Comparison of ENCODE assay signal across 17 cellular contexts in genomic region chr16:57388359-57389086, GRCh38. TPM values are rescaled to one million over a fixed set of nuclear protein-coding genes. Genes with fewer than 3 reads are reported as not detected.
DNase-seq lines count a peak whose midpoint lies in the region; ATAC-seq and TF ChIP-seq lines count a peak whose summit lies in the region.
"Had no signal": no experiment of that assay in that cellular context is flagged by ENCODE, and none has a peak within 500 bp of the region (broad histone marks: within the 10 kb centered on the region; RNA-seq: fewer than 3 reads in every experiment).

No MANE protein-coding gene starts in this region.

- intact Hi-C loops in sciatic nerve (cut with DNase I) = no loop called here

- H3K36me3 Mint-ChIP-seq in memory B cell = no peaks in the 10 kb centered on the region

- peak overlapping the region; percentile 75 for H3K27ac Mint-ChIP-seq in memory B cell

- ATAC-seq in memory B cell (ENCODE audit: low read depth) (peak; percentile 63), sciatic nerve (no peak)
- ATAC-seq: heart right ventricle, left ventricle myocardium superior had no signal

- no peaks in the 10 kb centered on the region for H3K9me3 Mint-ChIP-seq in memory B cell

- no peak for TF ChIP-seq CTCF in GM20000 (IDR thresholded peaks at IDR 0.05; ENCODE audit: extremely low read depth, missing control alignments)

- H3K27me3 Mint-ChIP-seq in memory B cell = no peaks in the 10 kb centered on the region

- peaks cover 40% of the 10 kb centered on the region for H3K4me1 Mint-ChIP-seq in memory B cell

- H3K4me3 Mint-ChIP-seq in memory B cell = peak overlapping the region; percentile 0

- peak; percentile 9 for DNase-seq in D341Med (ENCODE audit: low spot score)
- peak; percentile 49 for DNase-seq in GM20000 (ENCODE audit: low spot score)
- DNase-seq in NCI-H69 (lab: John Stamatoyannopoulos, UW) = peak; percentile 3
- no peak for DNase-seq in memory B cell (ENCODE audit: low spot score in 2 of 2)
- no peak for DNase-seq in NCI-H1105 treated with DMSO at 0.1 percent for 48 hours (lab: John Stamatoyannopoulos, UW)
- no peak for DNase-seq in GM19240 (ENCODE audit: insufficient read length, low spot score)
- no peak for DNase-seq in NCI-H1694 treated with DMSO at 0.1 percent for 48 hours (lab: John Stamatoyannopoulos, UW)
- no peak for DNase-seq in sciatic nerve (ENCODE audit: low spot score)
- DNase-seq: activated T-cell treated with anti-CD3 and anti-CD28 coated beads, Interleukin-2, amount 50 U/mL, for 1 hour; AML-193; DMS79 treated with DMSO at 0.1 percent for 48 hours; heart right ventricle; left ventricle myocardium superior; NCI-H1930; NK-92 treated with Interleukin-12 subunit alpha and Interleukin-12 subunit beta, amount 100 ng/mL, for 24 hours had no signal

RNA-seq across cellular contexts. Expression of gene CCL17, which starts 16.0 kb away (rescaled TPM):
- total RNA-seq in sciatic nerve = not detected
- total RNA-seq: astrocyte, left ventricle myocardium superior, osteoblast had no signal

RNA-seq across cellular contexts. Expression of gene CX3CL1, which starts 16.2 kb away (rescaled TPM):
- 21.3 TPM for total RNA-seq in sciatic nerve
- total RNA-seq: osteoblast had no signal

RNA-seq across cellular contexts. Expression of gene CCL22, which starts 29.9 kb away (rescaled TPM):
- 0.13 TPM for total RNA-seq in sciatic nerve
- total RNA-seq: astrocyte, left ventricle myocardium superior, osteoblast had no signal

RNA-seq across cellular contexts. Expression of gene CIAPIN1, which starts 58.7 kb away (rescaled TPM):
- 28.1 TPM for total RNA-seq in sciatic nerve

RNA-seq across cellular contexts. Expression of gene COQ9, which starts 58.8 kb away (rescaled TPM):
- 31.2 TPM for total RNA-seq in sciatic nerve

Comparison
In these comparisons a context has a peak if more than half of its experiments do, and no peak if none do; other contexts are left out.
1. DNase-seq: peak in D341Med (single experiment), GM20000 (single experiment) and NCI-H69 (single experiment); none in memory B cell (0 of 2), NCI-H1105 treated with DMSO at 0.1 percent for 48 hours (single experiment), GM19240 (single experiment), NCI-H1694 treated with DMSO at 0.1 percent for 48 hours (single experiment) and sciatic nerve (single experiment).